1 cellular context compared by ENCODE assay signal in the genomic region with DNA sequence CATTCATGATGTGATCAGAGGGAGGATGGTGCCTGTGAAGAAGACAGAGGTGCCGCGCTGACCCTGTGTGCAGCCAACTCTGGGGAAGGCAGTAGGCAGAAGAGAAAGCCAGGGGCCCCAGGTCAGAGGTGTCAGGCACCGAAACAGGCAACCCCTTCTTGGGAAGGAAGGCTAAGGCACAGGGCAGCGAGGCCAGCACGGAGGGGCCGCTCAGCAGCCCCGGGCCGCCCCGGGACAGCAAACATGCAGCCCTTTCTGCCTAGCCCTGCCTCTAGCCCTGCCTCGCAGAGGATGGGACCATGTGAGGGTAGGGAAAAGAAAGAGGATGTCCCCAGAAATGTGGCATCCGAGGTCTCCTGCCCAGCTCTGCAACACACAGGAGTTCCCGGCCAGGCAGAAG.
TF ChIP-seq lines count a peak whose summit lies in the region.

No MANE protein-coding gene starts in this region.

TF ChIP-seq in GM23338, 12 proteins besides CTCF, POLR2A, EP300 and RAD21 (continued from another document):
- TF ChIP-seq STAT1 (IDR thresholded peaks at IDR 0.05; ENCODE audit: unreplicated experiment) (no peak), EZH2phosphoT487 (IDR thresholded peaks at IDR 0.05; ENCODE audit: unreplicated experiment) (no peak), JUNB (IDR thresholded peaks at IDR 0.05; ENCODE audit: unreplicated experiment) (no peak)
- TF ChIP-seq, protein P1, sequence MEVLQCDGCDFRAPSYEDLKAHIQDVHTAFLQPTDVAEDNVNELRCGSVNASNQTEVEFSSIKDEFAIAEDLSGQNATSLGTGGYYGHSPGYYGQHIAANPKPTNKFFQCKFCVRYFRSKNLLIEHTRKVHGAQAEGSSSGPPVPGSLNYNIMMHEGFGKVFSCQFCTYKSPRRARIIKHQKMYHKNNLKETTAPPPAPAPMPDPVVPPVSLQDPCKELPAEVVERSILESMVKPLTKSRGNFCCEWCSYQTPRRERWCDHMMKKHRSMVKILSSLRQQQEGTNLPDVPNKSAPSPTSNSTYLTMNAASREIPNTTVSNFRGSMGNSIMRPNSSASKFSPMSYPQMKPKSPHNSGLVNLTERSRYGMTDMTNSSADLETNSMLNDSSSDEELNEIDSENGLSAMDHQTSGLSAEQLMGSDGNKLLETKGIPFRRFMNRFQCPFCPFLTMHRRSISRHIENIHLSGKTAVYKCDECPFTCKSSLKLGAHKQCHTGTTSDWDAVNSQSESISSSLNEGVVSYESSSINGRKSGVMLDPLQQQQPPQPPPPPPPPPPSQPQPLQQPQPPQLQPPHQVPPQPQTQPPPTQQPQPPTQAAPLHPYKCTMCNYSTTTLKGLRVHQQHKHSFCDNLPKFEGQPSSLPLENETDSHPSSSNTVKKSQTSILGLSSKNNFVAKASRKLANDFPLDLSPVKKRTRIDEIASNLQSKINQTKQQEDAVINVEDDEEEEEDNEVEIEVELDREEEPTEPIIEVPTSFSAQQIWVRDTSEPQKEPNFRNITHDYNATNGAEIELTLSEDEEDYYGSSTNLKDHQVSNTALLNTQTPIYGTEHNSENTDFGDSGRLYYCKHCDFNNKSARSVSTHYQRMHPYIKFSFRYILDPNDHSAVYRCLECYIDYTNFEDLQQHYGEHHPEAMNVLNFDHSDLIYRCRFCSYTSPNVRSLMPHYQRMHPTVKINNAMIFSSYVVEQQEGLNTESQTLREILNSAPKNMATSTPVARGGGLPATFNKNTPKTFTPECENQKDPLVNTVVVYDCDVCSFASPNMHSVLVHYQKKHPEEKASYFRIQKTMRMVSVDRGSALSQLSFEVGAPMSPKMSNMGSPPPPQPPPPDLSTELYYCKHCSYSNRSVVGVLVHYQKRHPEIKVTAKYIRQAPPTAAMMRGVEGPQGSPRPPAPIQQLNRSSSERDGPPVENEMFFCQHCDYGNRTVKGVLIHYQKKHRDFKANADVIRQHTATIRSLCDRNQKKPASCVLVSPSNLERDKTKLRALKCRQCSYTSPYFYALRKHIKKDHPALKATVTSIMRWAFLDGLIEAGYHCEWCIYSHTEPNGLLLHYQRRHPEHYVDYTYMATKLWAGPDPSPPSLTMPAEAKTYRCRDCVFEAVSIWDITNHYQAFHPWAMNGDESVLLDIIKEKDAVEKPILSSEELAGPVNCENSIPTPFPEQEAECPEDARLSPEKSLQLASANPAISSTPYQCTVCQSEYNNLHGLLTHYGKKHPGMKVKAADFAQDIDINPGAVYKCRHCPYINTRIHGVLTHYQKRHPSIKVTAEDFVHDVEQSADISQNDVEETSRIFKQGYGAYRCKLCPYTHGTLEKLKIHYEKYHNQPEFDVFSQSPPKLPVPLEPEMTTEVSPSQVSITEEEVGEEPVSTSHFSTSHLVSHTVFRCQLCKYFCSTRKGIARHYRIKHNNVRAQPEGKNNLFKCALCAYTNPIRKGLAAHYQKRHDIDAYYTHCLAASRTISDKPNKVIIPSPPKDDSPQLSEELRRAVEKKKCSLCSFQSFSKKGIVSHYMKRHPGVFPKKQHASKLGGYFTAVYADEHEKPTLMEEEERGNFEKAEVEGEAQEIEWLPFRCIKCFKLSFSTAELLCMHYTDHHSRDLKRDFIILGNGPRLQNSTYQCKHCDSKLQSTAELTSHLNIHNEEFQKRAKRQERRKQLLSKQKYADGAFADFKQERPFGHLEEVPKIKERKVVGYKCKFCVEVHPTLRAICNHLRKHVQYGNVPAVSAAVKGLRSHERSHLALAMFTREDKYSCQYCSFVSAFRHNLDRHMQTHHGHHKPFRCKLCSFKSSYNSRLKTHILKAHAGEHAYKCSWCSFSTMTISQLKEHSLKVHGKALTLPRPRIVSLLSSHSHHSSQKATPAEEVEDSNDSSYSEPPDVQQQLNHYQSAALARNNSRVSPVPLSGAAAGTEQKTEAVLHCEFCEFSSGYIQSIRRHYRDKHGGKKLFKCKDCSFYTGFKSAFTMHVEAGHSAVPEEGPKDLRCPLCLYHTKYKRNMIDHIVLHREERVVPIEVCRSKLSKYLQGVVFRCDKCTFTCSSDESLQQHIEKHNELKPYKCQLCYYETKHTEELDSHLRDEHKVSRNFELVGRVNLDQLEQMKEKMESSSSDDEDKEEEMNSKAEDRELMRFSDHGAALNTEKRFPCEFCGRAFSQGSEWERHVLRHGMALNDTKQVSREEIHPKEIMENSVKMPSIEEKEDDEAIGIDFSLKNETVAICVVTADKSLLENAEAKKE (CRISPR knock-in tag; IDR thresholded peaks at IDR 0.05) = no peak
